In the genomic region with DNA sequence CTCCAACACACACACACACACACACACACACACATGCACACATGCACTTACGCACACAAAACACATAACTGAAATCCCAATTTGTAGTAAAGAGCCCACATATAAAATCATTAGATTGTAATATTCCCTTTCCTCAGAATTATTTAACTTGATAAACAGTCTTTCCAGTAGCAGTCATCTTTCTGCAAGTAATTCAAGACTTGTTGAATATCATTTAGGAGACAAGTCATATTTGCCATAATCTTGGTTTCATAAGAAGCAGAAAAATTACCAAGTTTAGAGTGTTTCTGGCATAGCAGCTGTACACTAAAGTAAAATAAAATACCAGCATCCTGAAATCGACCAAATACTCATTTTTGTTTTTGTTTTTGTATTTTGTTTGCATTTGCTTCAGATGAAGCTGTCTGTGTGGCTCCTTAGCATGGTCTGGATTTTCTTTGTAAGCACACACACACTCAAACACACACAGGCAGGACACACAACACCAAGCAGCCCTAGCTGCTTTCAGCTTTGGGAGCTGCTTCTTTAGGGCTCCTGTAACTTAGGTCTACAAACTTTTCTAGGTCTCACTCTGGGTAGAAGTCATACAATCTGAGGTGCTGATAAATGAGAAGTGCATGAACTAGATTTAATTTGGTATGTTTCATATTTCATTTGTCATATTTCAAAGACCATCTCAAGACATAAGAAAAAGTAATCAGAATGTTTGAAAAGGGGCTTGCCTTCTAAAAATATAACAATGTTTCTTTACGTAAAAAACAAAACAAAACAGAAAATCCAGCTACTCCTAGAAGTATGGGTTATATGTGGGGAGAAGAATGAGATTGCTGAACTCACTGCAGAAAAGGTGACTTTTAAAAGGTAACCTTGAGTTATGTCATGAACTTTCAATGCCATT, we compare ENCODE assay signal across 18 cellular contexts. TPM values are rescaled to one million over a fixed set of nuclear protein-coding genes. Genes with fewer than 3 reads are reported as not detected.
DNase-seq lines count a peak whose midpoint lies in the region; TF ChIP-seq lines count a peak whose summit lies in the region.
"Had no signal": no experiment of that assay in that cellular context is flagged by ENCODE, and none has a peak within 500 bp of the region (broad histone marks: within the 10 kb centered on the region; RNA-seq: fewer than 3 reads in every experiment).

No MANE protein-coding gene starts in this region.

- H3K27ac ChIP-seq in mammary epithelial cell (ENCODE audit: insufficient read depth, low read depth, low read length): no peak overlapping the region
- H3K27ac ChIP-seq: A549, skin epidermis had no signal

- no TSS peak for BruUV-seq in MCF 10A (replicated peaks; lab: Mats Ljungman, UMichigan)
- no TSS peak for BruUV-seq in mammary epithelial cell (replicated peaks; lab: Mats Ljungman, UMichigan)

- in situ Hi-C loops in mammary epithelial cell (cut with MboI; ENCODE audit: low sequenced_read_pairs in 2 of 2): no loop called here

- H3K9me3 Mint-ChIP-seq in MCF 10A (ENCODE audit: unreplicated experiment): peaks cover 2% of the 10 kb centered on the region
- H3K9me3 Mint-ChIP-seq: natural killer cell had no signal

- dilution Hi-C loops in mammary epithelial cell (cut with HindIII; ENCODE audit: low sequenced_read_pairs): no loop called here

- peaks cover 12% of the 10 kb centered on the region for H3K4me1 ChIP-seq in mammary epithelial cell (ENCODE audit: insufficient read depth, low read length)
- H3K4me1 ChIP-seq: A549 had no signal

- intact Hi-C loops in MCF 10A (cut with micrococcal nuclease): loop anchor here (10.0 kb wide), 1 partner anchor 377 kb away; no protein-coding TSS in a partner anchor
- intact Hi-C loops in mammary epithelial cell (cut with micrococcal nuclease): no loop called here
- intact Hi-C loops in lower leg skin (cut with DNase I; ENCODE audit: low total_unique reads): no loop called here

- peak overlapping the region; percentile 52 for H3K27ac Mint-ChIP-seq in MCF 10A (ENCODE audit: low read depth, unreplicated experiment)
- H3K27ac Mint-ChIP-seq: activated naive CD8-positive, alpha-beta T cell; natural killer cell had no signal

- TF ChIP-seq CTCF in MCF 10A (IDR thresholded peaks at IDR 0.05; ENCODE audit: unreplicated experiment) (no peak), mammary epithelial cell (conservative IDR thresholded peaks at IDR 0.05 in 1 of 2, IDR thresholded peaks at IDR 0.05 in 1 of 2; ENCODE audit: extremely low read depth in 1 of 2, insufficient read depth in 1 of 2, low read depth in 1 of 2, low read length in 2 of 2) (no peak), epithelial cell of proximal tubule (conservative IDR thresholded peaks at IDR 0.05; ENCODE audit: low read depth, low read length) (no peak), lower leg skin (IDR thresholded peaks at IDR 0.05) (no peak)

- CTCF ChIA-PET in MCF 10A (lab: Yijun Ruan, JAX): interaction anchor here (0.6 to 1.0 kb wide), 3 partner anchors 25 to 195 kb away, joined by 3 to 4 read pairs (median 3); no protein-coding TSS in a partner anchor
- CTCF ChIA-PET in mammary epithelial cell (lab: Charles Lee; ENCODE audit: low non-redundant PET): no interaction called here

- no peak overlapping the region for H3K4me2 ChIP-seq in mammary epithelial cell (ENCODE audit: insufficient read depth, low read depth, low read length)
- H3K4me2 ChIP-seq: A549 had no signal

- no peak for TF ChIP-seq POLR2A in lower leg skin (IDR thresholded peaks at IDR 0.05)

- H3K36me3 Mint-ChIP-seq in MCF 10A (ENCODE audit: insufficient read depth, unreplicated experiment): no peaks in the 10 kb centered on the region
- H3K36me3 Mint-ChIP-seq: activated naive CD8-positive, alpha-beta T cell; natural killer cell had no signal

- no peak overlapping the region for H2AFZ ChIP-seq in mammary epithelial cell (ENCODE audit: low read depth, low read length)

- DNase-seq in MCF 10A (ENCODE audit: unreplicated experiment) (no peak), mammary epithelial cell (no peak), epithelial cell of proximal tubule (ENCODE audit: low read depth) (no peak), midbrain (lab: John Stamatoyannopoulos, UW) (peak; percentile 30), lower leg skin (ENCODE audit: low spot score in 2 of 2) (no peak), SIG-M5 treated with dmso at 0.1 percent for 504 hours (lab: John Stamatoyannopoulos, UW; ENCODE audit: unreplicated experiment) (no peak), SW480 (ENCODE audit: low spot score) (no peak), EL (no peak)
- DNase-seq: activated CD4-positive, CD25-positive, alpha-beta regulatory T cell treated with anti-CD3 and anti-CD28 coated beads, Interleukin-2, amount 50 U/mL, for 72 hours; COR-L47; HCEC 1CT; MV-4-11; natural killer cell; NCI-H2171 treated with DMSO at 0.1 percent for 48 hours; OCI-M1 had no signal

- POLR2A ChIA-PET in MCF 10A (lab: Yijun Ruan, JAX): interaction anchor here (0.7 to 1.1 kb wide), 3 partner anchors 10 to 570 kb away, joined by 3 read pairs; no protein-coding TSS in a partner anchor

- H4K20me1 ChIP-seq in mammary epithelial cell (ENCODE audit: insufficient read depth, low read length): no peaks in the 10 kb centered on the region

- WGBS in mammary epithelial cell (ENCODE audit: low coverage, missing lambda C conversion rate): 88% methylated on average over 3 of the region's 3 CpGs
- 75 to 76% methylated on average over 3 of the region's 3 CpGs for WGBS in lower leg skin, 2 donors

- H3K4me3 Mint-ChIP-seq in MCF 10A (ENCODE audit: unreplicated experiment): no peak overlapping the region
- H3K4me3 Mint-ChIP-seq: activated naive CD8-positive, alpha-beta T cell; natural killer cell had no signal

- H3K27me3 Mint-ChIP-seq in MCF 10A (ENCODE audit: insufficient read depth, unreplicated experiment): no peaks in the 10 kb centered on the region

- H3K9ac ChIP-seq in mammary epithelial cell (ENCODE audit: insufficient read depth, low read length): no peak overlapping the region

- H3K79me2 ChIP-seq in mammary epithelial cell (ENCODE audit: insufficient read depth, low read length): no peaks in the 10 kb centered on the region

- H3K36me3 ChIP-seq in mammary epithelial cell (ENCODE audit: insufficient read depth, low read length): no peaks in the 10 kb centered on the region

- H3K4me1 Mint-ChIP-seq in MCF 10A (ENCODE audit: insufficient read depth, unreplicated experiment): peaks cover 16% of the 10 kb centered on the region
- H3K4me1 Mint-ChIP-seq: natural killer cell had no signal

- peaks cover 3% of the 10 kb centered on the region for H3K9me3 ChIP-seq in mammary epithelial cell (replicated peaks; ENCODE audit: insufficient read depth, low read length)
- H3K9me3 ChIP-seq: A549 had no signal

- peaks cover 46% of the 10 kb centered on the region for H3K27me3 ChIP-seq in mammary epithelial cell (ENCODE audit: insufficient read depth, low read length)

- no peak overlapping the region for H3K4me3 ChIP-seq in mammary epithelial cell (replicated peaks in 1 of 3; ENCODE audit: insufficient read depth in 1 of 3, low read depth in 2 of 3, low read length in 3 of 3)
- H3K4me3 ChIP-seq in epithelial cell of proximal tubule (ENCODE audit: low read depth, low read length): peak overlapping the region; percentile 94
- H3K4me3 ChIP-seq in lower leg skin (ENCODE audit: low read depth, poor library complexity, severe bottlenecking): no peak overlapping the region
- H3K4me3 ChIP-seq: A549, skin epidermis had no signal

RNA-seq across cellular contexts. Expression of a gene that starts 3.0 kb away (rescaled TPM):
- not detected in 2 replicates for total RNA-seq in MCF 10A (2022)
- total RNA-seq in mammary epithelial cell: 1 to 10 TPM in 1 of 2 donors, not detected in 1; 1.3 TPM
- 0.56 TPM for polyA plus RNA-seq in mammary epithelial cell
- 6.7 TPM for polyA minus RNA-seq in mammary epithelial cell
- 17.4 and 20.0 TPM in 2 replicates for total RNA-seq in epithelial cell of proximal tubule
- total RNA-seq in lower leg skin: under 1 TPM in 3 of 4 donors, not detected in 1; 0.08 to 0.29 (median 0.08) TPM
- total RNA-seq: natural killer cell had no signal
